ENCODE assay signal across 6 cellular contexts in the genomic region with DNA sequence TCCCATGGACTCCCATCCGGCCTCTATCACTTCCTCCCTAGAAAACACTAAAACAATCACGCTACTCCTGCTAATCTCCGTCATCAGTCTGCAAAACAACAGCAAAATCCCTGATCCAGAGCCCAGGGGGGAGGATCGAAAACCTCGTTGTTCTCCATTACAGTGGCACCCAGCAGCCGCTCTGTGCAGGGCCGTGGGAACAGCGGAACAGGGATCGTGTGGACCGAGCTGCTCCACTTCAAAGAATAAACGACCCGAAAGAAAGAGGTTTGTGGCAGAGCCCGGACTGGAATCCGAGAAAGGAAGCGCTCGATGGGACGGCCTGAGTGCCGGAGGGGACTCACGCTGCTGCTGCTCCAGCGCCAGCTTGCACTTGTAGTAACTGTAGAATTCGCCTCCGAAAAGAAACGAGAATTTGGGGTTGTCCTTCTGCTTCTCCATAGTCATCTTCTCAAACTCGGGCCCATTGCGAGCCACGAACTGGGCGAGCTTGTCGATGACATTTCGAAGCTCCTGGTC. TPM values are rescaled to one million over a fixed set of nuclear protein-coding genes. Genes with fewer than 3 reads are reported as not detected.
DNase-seq lines count a peak whose midpoint lies in the region; ATAC-seq and TF ChIP-seq lines count a peak whose summit lies in the region.

No MANE protein-coding gene starts in this region.

- peaks cover 6% of the 10 kb centered on the region; the same call in 1 of the 2 replicates for H3K36me3 ChIP-seq in KMS-11 (ENCODE audit: insufficient read depth)
- H3K36me3 ChIP-seq in effector memory CD4-positive, alpha-beta T cell (ENCODE audit: control insufficient read depth, insufficient read depth, low read length), result peaks cover 11% of the 10 kb centered on the region
- peaks cover 18% of the 10 kb centered on the region for H3K36me3 ChIP-seq in skeletal muscle satellite cell (ENCODE audit: insufficient read depth, low read length)

- ATAC-seq in HG03039 (IDR thresholded peaks at IDR 0.05; ENCODE audit: unreplicated experiment), result no peak

- no peaks in the 10 kb centered on the region for H3K27me3 ChIP-seq in KMS-11 (ENCODE audit: insufficient read depth, low read depth)
- H3K27me3 ChIP-seq in effector memory CD4-positive, alpha-beta T cell (replicated peaks; ENCODE audit: control insufficient read depth, insufficient read depth, low read length, poor library complexity, severe bottlenecking), result no peaks in the 10 kb centered on the region
- no peaks in the 10 kb centered on the region for H3K27me3 ChIP-seq in skeletal muscle satellite cell (ENCODE audit: control insufficient read depth, insufficient read depth, low read length)

- DNase-seq in ELR (ENCODE audit: low read depth), result peak; percentile 42
- DNase-seq in effector memory CD4-positive, alpha-beta T cell, result no peak
- DNase-seq in pons (ENCODE audit: low spot score), result no peak

- H3K27ac ChIP-seq in KMS-11, result peak overlapping the region; percentile 64; the same call in 1 of the 2 replicates
- peak overlapping the region; percentile 88 for H3K27ac ChIP-seq in effector memory CD4-positive, alpha-beta T cell (ENCODE audit: insufficient read depth, low read length, poor library complexity, severe bottlenecking)

- no peaks in the 10 kb centered on the region for H3K9me3 ChIP-seq in effector memory CD4-positive, alpha-beta T cell (ENCODE audit: control insufficient read depth, low read length)
- no peaks in the 10 kb centered on the region for H3K9me3 ChIP-seq in skeletal muscle satellite cell (replicated peaks; ENCODE audit: low read length)

- peaks cover 21% of the 10 kb centered on the region for H3K4me1 ChIP-seq in KMS-11 (ENCODE audit: low read depth, poor library complexity, severe bottlenecking)
- peaks cover 35% of the 10 kb centered on the region for H3K4me1 ChIP-seq in effector memory CD4-positive, alpha-beta T cell (ENCODE audit: control insufficient read depth, insufficient read depth, low read length, poor library complexity, severe bottlenecking)
- H3K4me1 ChIP-seq in skeletal muscle satellite cell (ENCODE audit: control insufficient read depth, insufficient read depth, low read length), result peaks cover 13% of the 10 kb centered on the region

- peaks cover 89% of the 10 kb centered on the region for H3K79me2 ChIP-seq in KMS-11 (ENCODE audit: insufficient read depth, low read depth)

- TF ChIP-seq CTCF in KMS-11 (conservative IDR thresholded peaks at IDR 0.05; ENCODE audit: low read depth, low read length), result no peak

- H2AFZ ChIP-seq in KMS-11 (ENCODE audit: low read depth), result peak overlapping the region; percentile 47

- H4K20me1 ChIP-seq in KMS-11 (ENCODE audit: insufficient read depth), result 0 out of 2 replicates have a peak, but pooled peaks cover under 1% of the 10 kb centered on the region

- H3K4me3 ChIP-seq in KMS-11 (IDR thresholded peaks at IDR 0.05; ENCODE audit: insufficient read depth, low read depth, low read length), result no peak overlapping the region
- peak overlapping the region; percentile 91 for H3K4me3 ChIP-seq in effector memory CD4-positive, alpha-beta T cell (ENCODE audit: insufficient read depth, low read depth, low read length, poor library complexity, severe bottlenecking)
- H3K4me3 ChIP-seq in skeletal muscle satellite cell (ENCODE audit: low read length), result peak overlapping the region; percentile 99

- H3K4me2 ChIP-seq in KMS-11 (peak overlapping the region; percentile 99), skeletal muscle satellite cell (ENCODE audit: low read length) (peak overlapping the region; percentile 90)

- H3K9ac ChIP-seq in KMS-11, result peak overlapping the region; percentile 70
- H3K9ac ChIP-seq in skeletal muscle satellite cell (ENCODE audit: low read depth, low read length), result peak overlapping the region; percentile 99

RNA-seq across cellular contexts. Expression of a gene that starts 0.7 kb away (rescaled TPM):
- total RNA-seq in skeletal muscle satellite cell (2012; rRNA removed), result 7.4 and 8.5 TPM in 2 replicates

RNA-seq across cellular contexts. Expression of a gene that starts 30.6 kb away (rescaled TPM):
- 32.2 and 39.3 TPM in 2 replicates for total RNA-seq in skeletal muscle satellite cell (2012; rRNA removed)

RNA-seq across cellular contexts. Expression of a gene that starts 45.4 kb away (rescaled TPM):
- 3.7 and 3.8 TPM in 2 replicates for total RNA-seq in skeletal muscle satellite cell (2012; rRNA removed)

RNA-seq across cellular contexts. Expression of a gene that starts 45.6 kb away (rescaled TPM):
- total RNA-seq in skeletal muscle satellite cell (2012; rRNA removed), result 0.25 TPM in 1 of 2 replicates, not detected in the other
